Comparison of ENCODE assay signal across 1 cellular context in the genomic region with DNA sequence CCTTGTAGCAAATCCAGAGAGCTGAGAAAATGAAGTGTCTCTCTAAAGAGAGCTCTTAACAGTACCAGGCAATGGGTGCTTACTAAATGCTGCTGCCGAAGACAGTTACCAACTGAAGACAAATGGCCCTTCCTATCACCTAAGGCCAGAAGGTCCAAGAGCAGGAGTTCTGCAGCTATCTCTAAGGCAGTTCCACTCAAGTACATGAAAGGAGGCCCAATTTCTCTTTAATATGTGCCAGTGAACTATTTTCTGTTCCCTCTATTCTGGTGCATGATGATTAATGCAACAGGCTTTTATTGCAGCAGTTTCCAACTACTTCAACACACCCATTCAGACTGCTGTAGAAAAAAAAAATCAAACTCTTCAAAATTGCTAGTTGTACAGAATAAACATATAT.
TF ChIP-seq lines count a peak whose summit lies in the region.

No MANE protein-coding gene starts in this region.

TF ChIP-seq in K562, 482 proteins besides CTCF, POLR2A, EP300 and RAD21 (continued from another document):
- TF ChIP-seq NFIC (IDR thresholded peaks at IDR 0.05) (peak; percentile 32; the same call in 1 of the 2 replicates), MEIS2 (IDR thresholded peaks at IDR 0.05; ENCODE audit: partially characterized antibody) (peak; percentile 93), KDM1A (IDR thresholded peaks at IDR 0.05) (no peak), TRIM24 (IDR thresholded peaks at IDR 0.05) (peak in 1 of 2 experiments; percentile 15; a peak in 1 of 4 replicates), ZKSCAN8 (CRISPR knock-in tag; IDR thresholded peaks at IDR 0.05) (peak; percentile 53; the same call in 1 of the 2 replicates), GATA2 (CRISPR knock-in tag; IDR thresholded peaks at IDR 0.05) (peak; percentile 55), ZNF707 (CRISPR knock-in tag; conservative IDR thresholded peaks at IDR 0.05) (peak; percentile 65; the same call in 1 of the 2 replicates), MYNN (IDR thresholded peaks at IDR 0.05) (peak; percentile 41; the same call in 1 of the 2 replicates), MYNN (CRISPR knock-in tag; IDR thresholded peaks at IDR 0.05) (no peak), NCOR1 (IDR thresholded peaks at IDR 0.05) (peak; percentile 77), FIP1L1 (IDR thresholded peaks at IDR 0.05; ENCODE audit: low read depth, low read length, poor library complexity, severe bottlenecking) (no peak), GATAD2A (IDR thresholded peaks at IDR 0.05) (no peak), CBX8 (IDR thresholded peaks at IDR 0.05; ENCODE audit: borderline replicate concordance, extremely low read depth, low read depth, low read length, poor library complexity, severe bottlenecking) (no peak), CBFA2T3 (IDR thresholded peaks at IDR 0.05) (peak; percentile 90), CBFA2T2 (conservative IDR thresholded peaks at IDR 0.05) (peak; percentile 81), CXXC5 (CRISPR knock-in tag; IDR thresholded peaks at IDR 0.05) (peak; percentile 43; the same call in 1 of the 2 replicates), ZNF668 (CRISPR knock-in tag; IDR thresholded peaks at IDR 0.05) (no peak), ZNF232 (CRISPR knock-in tag; IDR thresholded peaks at IDR 0.05) (no peak), ZC3H8 (IDR thresholded peaks at IDR 0.05) (no peak), RBM22 (IDR thresholded peaks at IDR 0.05; ENCODE audit: low read depth, low read length, poor library complexity, severe bottlenecking) (no peak), TAL1 (IDR thresholded peaks at IDR 0.05) (peak; percentile 86), SIRT6 (IDR thresholded peaks at IDR 0.05; ENCODE audit: low read depth, low read length) (no peak), NRF1 (conservative IDR thresholded peaks at IDR 0.05 in 1 of 2, IDR thresholded peaks at IDR 0.05 in 1 of 2) (no peak; a peak in 1 of 4 replicates), FOXM1 (IDR thresholded peaks at IDR 0.05; ENCODE audit: low read depth) (peak; percentile 41; the same call in 1 of the 2 replicates), FOXM1 (CRISPR knock-in tag; IDR thresholded peaks at IDR 0.05; ENCODE audit: low read depth) (no peak), ARID1B (IDR thresholded peaks at IDR 0.05) (peak; percentile 90), DNMT1 (IDR thresholded peaks at IDR 0.05) (no peak), HMG20B (CRISPR knock-in tag; IDR thresholded peaks at IDR 0.05) (no peak), KAT7 (CRISPR knock-in tag; IDR thresholded peaks at IDR 0.05; ENCODE audit: borderline replicate concordance) (no peak), ZBTB8A (IDR thresholded peaks at IDR 0.05; ENCODE audit: partially characterized antibody) (no peak), DMBX1 (CRISPR knock-in tag; IDR thresholded peaks at IDR 0.05; ENCODE audit: borderline replicate concordance) (0 out of 2 replicates have a peak, but pooled peaks have one; percentile 24), RAD51 (IDR thresholded peaks at IDR 0.05; ENCODE audit: borderline replicate concordance, low read depth) (no peak), ZNF134 (CRISPR knock-in tag; conservative IDR thresholded peaks at IDR 0.05) (no peak), ZNF146 (CRISPR knock-in tag; IDR thresholded peaks at IDR 0.05; ENCODE audit: unreplicated experiment) (no peak), ZNF583 (CRISPR knock-in tag; IDR thresholded peaks at IDR 0.05) (no peak), RNF2 (IDR thresholded peaks at IDR 0.05) (peak; percentile 29; the same call in 1 of the 2 replicates)
- TF ChIP-seq, protein P1, sequence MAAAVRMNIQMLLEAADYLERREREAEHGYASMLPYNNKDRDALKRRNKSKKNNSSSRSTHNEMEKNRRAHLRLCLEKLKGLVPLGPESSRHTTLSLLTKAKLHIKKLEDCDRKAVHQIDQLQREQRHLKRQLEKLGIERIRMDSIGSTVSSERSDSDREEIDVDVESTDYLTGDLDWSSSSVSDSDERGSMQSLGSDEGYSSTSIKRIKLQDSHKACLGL (CRISPR knock-in tag; IDR thresholded peaks at IDR 0.05; ENCODE audit: borderline replicate concordance, poor library complexity, severe bottlenecking), result no peak
- TF ChIP-seq, protein P2, sequence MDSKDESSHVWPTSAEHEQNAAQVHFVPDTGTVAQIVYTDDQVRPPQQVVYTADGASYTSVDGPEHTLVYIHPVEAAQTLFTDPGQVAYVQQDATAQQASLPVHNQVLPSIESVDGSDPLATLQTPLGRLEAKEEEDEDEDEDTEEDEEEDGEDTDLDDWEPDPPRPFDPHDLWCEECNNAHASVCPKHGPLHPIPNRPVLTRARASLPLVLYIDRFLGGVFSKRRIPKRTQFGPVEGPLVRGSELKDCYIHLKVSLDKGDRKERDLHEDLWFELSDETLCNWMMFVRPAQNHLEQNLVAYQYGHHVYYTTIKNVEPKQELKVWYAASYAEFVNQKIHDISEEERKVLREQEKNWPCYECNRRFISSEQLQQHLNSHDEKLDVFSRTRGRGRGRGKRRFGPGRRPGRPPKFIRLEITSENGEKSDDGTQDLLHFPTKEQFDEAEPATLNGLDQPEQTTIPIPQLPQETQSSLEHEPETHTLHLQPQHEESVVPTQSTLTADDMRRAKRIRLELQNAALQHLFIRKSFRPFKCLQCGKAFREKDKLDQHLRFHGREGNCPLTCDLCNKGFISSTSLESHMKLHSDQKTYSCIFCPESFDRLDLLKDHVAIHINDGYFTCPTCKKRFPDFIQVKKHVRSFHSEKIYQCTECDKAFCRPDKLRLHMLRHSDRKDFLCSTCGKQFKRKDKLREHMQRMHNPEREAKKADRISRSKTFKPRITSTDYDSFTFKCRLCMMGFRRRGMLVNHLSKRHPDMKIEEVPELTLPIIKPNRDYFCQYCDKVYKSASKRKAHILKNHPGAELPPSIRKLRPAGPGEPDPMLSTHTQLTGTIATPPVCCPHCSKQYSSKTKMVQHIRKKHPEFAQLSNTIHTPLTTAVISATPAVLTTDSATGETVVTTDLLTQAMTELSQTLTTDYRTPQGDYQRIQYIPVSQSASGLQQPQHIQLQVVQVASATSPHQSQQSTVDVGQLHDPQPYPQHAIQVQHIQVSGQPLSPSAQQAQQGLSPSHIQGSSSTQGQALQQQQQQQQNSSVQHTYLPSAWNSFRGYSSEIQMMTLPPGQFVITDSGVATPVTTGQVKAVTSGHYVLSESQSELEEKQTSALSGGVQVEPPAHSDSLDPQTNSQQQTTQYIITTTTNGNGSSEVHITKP (IDR thresholded peaks at IDR 0.05; ENCODE audit: partially characterized antibody), result peak; percentile 71
- TF ChIP-seq, protein P3, sequence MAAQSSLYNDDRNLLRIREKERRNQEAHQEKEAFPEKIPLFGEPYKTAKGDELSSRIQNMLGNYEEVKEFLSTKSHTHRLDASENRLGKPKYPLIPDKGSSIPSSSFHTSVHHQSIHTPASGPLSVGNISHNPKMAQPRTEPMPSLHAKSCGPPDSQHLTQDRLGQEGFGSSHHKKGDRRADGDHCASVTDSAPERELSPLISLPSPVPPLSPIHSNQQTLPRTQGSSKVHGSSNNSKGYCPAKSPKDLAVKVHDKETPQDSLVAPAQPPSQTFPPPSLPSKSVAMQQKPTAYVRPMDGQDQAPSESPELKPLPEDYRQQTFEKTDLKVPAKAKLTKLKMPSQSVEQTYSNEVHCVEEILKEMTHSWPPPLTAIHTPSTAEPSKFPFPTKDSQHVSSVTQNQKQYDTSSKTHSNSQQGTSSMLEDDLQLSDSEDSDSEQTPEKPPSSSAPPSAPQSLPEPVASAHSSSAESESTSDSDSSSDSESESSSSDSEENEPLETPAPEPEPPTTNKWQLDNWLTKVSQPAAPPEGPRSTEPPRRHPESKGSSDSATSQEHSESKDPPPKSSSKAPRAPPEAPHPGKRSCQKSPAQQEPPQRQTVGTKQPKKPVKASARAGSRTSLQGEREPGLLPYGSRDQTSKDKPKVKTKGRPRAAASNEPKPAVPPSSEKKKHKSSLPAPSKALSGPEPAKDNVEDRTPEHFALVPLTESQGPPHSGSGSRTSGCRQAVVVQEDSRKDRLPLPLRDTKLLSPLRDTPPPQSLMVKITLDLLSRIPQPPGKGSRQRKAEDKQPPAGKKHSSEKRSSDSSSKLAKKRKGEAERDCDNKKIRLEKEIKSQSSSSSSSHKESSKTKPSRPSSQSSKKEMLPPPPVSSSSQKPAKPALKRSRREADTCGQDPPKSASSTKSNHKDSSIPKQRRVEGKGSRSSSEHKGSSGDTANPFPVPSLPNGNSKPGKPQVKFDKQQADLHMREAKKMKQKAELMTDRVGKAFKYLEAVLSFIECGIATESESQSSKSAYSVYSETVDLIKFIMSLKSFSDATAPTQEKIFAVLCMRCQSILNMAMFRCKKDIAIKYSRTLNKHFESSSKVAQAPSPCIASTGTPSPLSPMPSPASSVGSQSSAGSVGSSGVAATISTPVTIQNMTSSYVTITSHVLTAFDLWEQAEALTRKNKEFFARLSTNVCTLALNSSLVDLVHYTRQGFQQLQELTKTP (IDR thresholded peaks at IDR 0.05; ENCODE audit: low read depth in 1 of 2, partially characterized antibody in 2 of 2), result no peak
- TF ChIP-seq, protein P4, sequence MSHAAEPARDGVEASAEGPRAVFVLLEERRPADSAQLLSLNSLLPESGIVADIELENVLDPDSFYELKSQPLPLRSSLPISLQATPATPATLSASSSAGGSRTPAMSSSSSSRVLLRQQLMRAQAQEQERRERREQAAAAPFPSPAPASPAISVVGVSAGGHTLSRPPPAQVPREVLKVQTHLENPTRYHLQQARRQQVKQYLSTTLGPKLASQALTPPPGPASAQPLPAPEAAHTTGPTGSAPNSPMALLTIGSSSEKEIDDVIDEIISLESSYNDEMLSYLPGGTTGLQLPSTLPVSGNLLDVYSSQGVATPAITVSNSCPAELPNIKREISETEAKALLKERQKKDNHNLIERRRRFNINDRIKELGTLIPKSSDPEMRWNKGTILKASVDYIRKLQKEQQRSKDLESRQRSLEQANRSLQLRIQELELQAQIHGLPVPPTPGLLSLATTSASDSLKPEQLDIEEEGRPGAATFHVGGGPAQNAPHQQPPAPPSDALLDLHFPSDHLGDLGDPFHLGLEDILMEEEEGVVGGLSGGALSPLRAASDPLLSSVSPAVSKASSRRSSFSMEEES (CRISPR knock-in tag; IDR thresholded peaks at IDR 0.05), result no peak
- TF ChIP-seq, protein P5, sequence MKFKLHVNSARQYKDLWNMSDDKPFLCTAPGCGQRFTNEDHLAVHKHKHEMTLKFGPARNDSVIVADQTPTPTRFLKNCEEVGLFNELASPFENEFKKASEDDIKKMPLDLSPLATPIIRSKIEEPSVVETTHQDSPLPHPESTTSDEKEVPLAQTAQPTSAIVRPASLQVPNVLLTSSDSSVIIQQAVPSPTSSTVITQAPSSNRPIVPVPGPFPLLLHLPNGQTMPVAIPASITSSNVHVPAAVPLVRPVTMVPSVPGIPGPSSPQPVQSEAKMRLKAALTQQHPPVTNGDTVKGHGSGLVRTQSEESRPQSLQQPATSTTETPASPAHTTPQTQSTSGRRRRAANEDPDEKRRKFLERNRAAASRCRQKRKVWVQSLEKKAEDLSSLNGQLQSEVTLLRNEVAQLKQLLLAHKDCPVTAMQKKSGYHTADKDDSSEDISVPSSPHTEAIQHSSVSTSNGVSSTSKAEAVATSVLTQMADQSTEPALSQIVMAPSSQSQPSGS (CRISPR knock-in tag; IDR thresholded peaks at IDR 0.05), result no peak
- TF ChIP-seq, protein P6, sequence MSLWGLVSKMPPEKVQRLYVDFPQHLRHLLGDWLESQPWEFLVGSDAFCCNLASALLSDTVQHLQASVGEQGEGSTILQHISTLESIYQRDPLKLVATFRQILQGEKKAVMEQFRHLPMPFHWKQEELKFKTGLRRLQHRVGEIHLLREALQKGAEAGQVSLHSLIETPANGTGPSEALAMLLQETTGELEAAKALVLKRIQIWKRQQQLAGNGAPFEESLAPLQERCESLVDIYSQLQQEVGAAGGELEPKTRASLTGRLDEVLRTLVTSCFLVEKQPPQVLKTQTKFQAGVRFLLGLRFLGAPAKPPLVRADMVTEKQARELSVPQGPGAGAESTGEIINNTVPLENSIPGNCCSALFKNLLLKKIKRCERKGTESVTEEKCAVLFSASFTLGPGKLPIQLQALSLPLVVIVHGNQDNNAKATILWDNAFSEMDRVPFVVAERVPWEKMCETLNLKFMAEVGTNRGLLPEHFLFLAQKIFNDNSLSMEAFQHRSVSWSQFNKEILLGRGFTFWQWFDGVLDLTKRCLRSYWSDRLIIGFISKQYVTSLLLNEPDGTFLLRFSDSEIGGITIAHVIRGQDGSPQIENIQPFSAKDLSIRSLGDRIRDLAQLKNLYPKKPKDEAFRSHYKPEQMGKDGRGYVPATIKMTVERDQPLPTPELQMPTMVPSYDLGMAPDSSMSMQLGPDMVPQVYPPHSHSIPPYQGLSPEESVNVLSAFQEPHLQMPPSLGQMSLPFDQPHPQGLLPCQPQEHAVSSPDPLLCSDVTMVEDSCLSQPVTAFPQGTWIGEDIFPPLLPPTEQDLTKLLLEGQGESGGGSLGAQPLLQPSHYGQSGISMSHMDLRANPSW (CRISPR knock-in tag; IDR thresholded peaks at IDR 0.05), result no peak
- TF ChIP-seq, protein P7, sequence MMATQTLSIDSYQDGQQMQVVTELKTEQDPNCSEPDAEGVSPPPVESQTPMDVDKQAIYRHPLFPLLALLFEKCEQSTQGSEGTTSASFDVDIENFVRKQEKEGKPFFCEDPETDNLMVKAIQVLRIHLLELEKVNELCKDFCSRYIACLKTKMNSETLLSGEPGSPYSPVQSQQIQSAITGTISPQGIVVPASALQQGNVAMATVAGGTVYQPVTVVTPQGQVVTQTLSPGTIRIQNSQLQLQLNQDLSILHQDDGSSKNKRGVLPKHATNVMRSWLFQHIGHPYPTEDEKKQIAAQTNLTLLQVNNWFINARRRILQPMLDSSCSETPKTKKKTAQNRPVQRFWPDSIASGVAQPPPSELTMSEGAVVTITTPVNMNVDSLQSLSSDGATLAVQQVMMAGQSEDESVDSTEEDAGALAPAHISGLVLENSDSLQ (IDR thresholded peaks at IDR 0.05), result peak; percentile 77
- TF ChIP-seq, protein P8, sequence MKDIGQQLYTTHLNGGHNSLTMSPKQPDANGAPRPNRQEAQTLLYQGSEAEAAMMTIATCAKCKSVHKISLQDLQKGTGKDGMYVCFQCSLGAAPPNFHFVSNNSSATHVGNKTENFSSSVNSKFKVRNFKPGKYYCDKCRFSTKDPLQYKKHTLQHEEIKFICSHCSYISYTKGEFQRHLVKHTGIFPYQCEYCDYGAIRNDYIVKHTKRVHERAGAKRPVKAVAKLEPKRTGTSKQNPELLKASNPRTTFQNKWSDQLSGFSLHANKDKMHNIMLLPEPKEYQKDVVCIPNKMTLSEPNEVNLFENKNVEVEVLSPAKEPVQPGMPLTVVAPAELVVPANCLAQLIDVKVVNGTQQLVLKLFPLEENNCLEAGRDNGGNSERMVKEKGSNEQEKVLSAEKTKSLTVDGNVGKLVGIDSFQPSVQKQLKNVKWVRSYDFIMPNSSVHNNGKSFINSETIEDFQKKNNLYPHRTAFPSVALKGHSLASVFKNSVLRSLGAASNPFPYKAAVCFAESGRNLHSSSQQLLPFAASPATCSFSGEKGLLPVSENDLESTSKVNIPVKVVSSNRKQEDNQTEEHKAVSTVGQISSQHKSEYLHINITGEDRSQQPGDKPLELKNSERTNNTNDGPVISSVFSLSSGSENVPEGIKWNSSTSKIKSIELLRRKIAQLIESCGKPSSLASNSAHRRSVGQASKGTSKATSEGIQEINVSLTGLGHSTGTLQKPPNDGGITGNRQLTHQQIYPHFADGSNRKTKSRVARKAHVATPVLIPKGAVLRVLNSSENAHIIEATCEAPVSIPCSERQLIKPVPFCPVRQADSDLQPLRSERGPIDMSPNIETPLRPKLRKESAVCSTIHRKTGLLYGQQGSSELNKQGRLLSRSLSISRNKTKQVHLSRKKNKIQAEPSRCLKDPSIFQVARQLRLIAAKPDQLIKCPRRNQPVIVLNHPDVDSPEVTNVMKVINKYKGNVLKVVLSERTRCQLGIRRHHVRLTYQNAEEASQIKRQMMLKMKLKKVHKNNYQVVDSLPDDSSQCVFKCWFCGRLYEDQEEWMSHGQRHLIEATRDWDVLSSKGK (CRISPR knock-in tag; IDR thresholded peaks at IDR 0.05), result no peak
